Comparison of ENCODE assay signal across 8 cellular contexts in the genomic region with DNA sequence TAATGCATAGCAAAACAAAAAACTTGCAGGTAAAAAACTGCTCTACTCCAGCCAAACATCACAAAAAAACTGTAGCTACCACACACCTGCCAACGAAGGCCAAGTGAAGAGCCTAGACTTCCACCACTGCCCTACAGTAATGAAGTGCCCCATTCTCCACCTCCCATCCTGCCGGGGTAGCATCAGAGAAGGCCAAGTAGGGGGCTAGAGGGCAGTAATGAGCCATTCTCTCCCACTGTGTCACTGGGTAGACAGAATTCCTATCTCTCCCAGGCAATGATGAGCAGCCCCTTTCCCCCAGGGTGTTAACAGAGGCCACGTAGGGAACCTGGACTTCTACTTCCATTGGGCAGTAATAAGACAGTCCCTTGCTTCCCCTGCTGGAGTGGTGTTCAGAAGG. TPM values are rescaled to one million over a fixed set of nuclear protein-coding genes. Genes with fewer than 3 reads are reported as not detected.
DNase-seq lines count a peak whose midpoint lies in the region; ATAC-seq and TF ChIP-seq lines count a peak whose summit lies in the region.

No MANE protein-coding gene starts in this region.

- no peak overlapping the region for H2BK15ac ChIP-seq in mesenchymal stem cell (ENCODE audit: low read depth, poor library complexity, severe bottlenecking)

- H3K27ac Mint-ChIP-seq in chondrocyte (ENCODE audit: unreplicated experiment) = no peak overlapping the region
- no peak overlapping the region for H3K27ac Mint-ChIP-seq in activated T-helper 1 cell treated with anti-CD3 and anti-CD28 coated beads, Interleukin-12 subunit alpha, Interleukin-12 subunit beta, Interleukin-2, Interleukin-4 antibody, amounts not matched to agents 30 ng/mL and 10 ng/mL and 1 ng/mL, durations not matched to agents 14 hours and 24 hours and 36 hours

- peaks cover 23% of the 10 kb centered on the region for H3K36me3 Mint-ChIP-seq in chondrocyte (ENCODE audit: low read depth)
- H3K36me3 Mint-ChIP-seq in activated T-helper 1 cell treated with anti-CD3 and anti-CD28 coated beads, Interleukin-12 subunit alpha, Interleukin-12 subunit beta, Interleukin-2, Interleukin-4 antibody, amounts not matched to agents 30 ng/mL and 10 ng/mL and 1 ng/mL, durations not matched to agents 14 hours and 24 hours and 36 hours (ENCODE audit: low read depth) = peaks cover 54% of the 10 kb centered on the region

- H3K27me3 ChIP-seq in mesenchymal stem cell (ENCODE audit: control insufficient read depth in 1 of 2, insufficient read depth in 1 of 2, low read length in 2 of 2) = no peaks in the 10 kb centered on the region

- H3K4me3 ChIP-seq in GM12875 (ENCODE audit: low read depth, low read length) (no peak overlapping the region), mesenchymal stem cell (ENCODE audit: insufficient read depth in 1 of 2, low read depth in 1 of 2, low read length in 2 of 2) (no peak overlapping the region)

- no peak overlapping the region for H3K18ac ChIP-seq in mesenchymal stem cell (ENCODE audit: low read depth in 1 of 2, low read length in 2 of 2)

- H3K36me3 ChIP-seq in mesenchymal stem cell (ENCODE audit: control insufficient read depth in 1 of 2, insufficient read depth in 2 of 2, low read depth in 1 of 2, low read length in 2 of 2) = peaks cover 19 to 43% of the 10 kb centered on the region in 2 experiments

- H3K14ac ChIP-seq in mesenchymal stem cell (ENCODE audit: low read length in 2 of 2) = no peak overlapping the region

- TF ChIP-seq CTCF in C4-2B (conservative IDR thresholded peaks at IDR 0.05) (peak; percentile 49), GM12875 (IDR thresholded peaks at IDR 0.05; ENCODE audit: borderline replicate concordance, insufficient read depth, low read depth, low read length) (peak; percentile 67), chondrocyte (IDR thresholded peaks at IDR 0.05) (peak; percentile 60)

- peaks cover 9% of the 10 kb centered on the region for H3K9me3 ChIP-seq in mesenchymal stem cell (ENCODE audit: control insufficient read depth, low read length)

- no peak overlapping the region for H2BK12ac ChIP-seq in mesenchymal stem cell (ENCODE audit: low read length in 2 of 2)

- H3K27me3 Mint-ChIP-seq in chondrocyte (ENCODE audit: low read depth) = no peaks in the 10 kb centered on the region
- no peaks in the 10 kb centered on the region for H3K27me3 Mint-ChIP-seq in activated T-helper 1 cell treated with anti-CD3 and anti-CD28 coated beads, Interleukin-12 subunit alpha, Interleukin-12 subunit beta, Interleukin-2, Interleukin-4 antibody, amounts not matched to agents 30 ng/mL and 10 ng/mL and 1 ng/mL, durations not matched to agents 14 hours and 24 hours and 36 hours (ENCODE audit: insufficient read depth)

- intact Hi-C loops in activated T-helper 1 cell treated with anti-CD3 and anti-CD28 coated beads, Interleukin-12 subunit alpha, Interleukin-12 subunit beta, Interleukin-2, Interleukin-4 antibody, amounts not matched to agents 30 ng/mL and 10 ng/mL and 1 ng/mL, durations not matched to agents 14 hours and 24 hours and 36 hours (cut with micrococcal nuclease) = loop anchor here (2.0 kb wide), 1 partner anchor 173 kb away; no protein-coding TSS in a partner anchor

- no peak overlapping the region for H3K23ac ChIP-seq in mesenchymal stem cell (ENCODE audit: low read length in 2 of 2)

- peak overlapping the region; percentile 74 for H3K27ac ChIP-seq in C4-2B
- H3K27ac ChIP-seq in mesenchymal stem cell (ENCODE audit: low read length, poor library complexity, severe bottlenecking) = no peak overlapping the region

- WGBS in mesenchymal stem cell = 67% methylated on average over 1 of the region's 3 CpGs

- peak; percentile 16 for DNase-seq in NCI-H526 treated with DMSO at 0.1 percent for 48 hours (lab: John Stamatoyannopoulos, UW)
- DNase-seq in chondrocyte (ENCODE audit: low spot score) = no peak
- DNase-seq in mesenchymal stem cell = peak; percentile 58
- no peak for DNase-seq in retina
- no peak for DNase-seq in activated T-helper 1 cell treated with anti-CD3 and anti-CD28 coated beads, Interleukin-12 subunit alpha, Interleukin-12 subunit beta, Interleukin-2, Interleukin-4 antibody, amounts not matched to agents 30 ng/mL and 10 ng/mL and 1 ng/mL, durations not matched to agents 14 hours and 24 hours and 36 hours (ENCODE audit: low spot score)

- H2BK5ac ChIP-seq in mesenchymal stem cell (ENCODE audit: low read depth, low read length, poor library complexity, severe bottlenecking) = no peak overlapping the region

- peaks cover 2% of the 10 kb centered on the region for H3K4me1 Mint-ChIP-seq in chondrocyte (ENCODE audit: low read depth)
- H3K4me1 Mint-ChIP-seq in activated T-helper 1 cell treated with anti-CD3 and anti-CD28 coated beads, Interleukin-12 subunit alpha, Interleukin-12 subunit beta, Interleukin-2, Interleukin-4 antibody, amounts not matched to agents 30 ng/mL and 10 ng/mL and 1 ng/mL, durations not matched to agents 14 hours and 24 hours and 36 hours (ENCODE audit: low read depth) = peaks cover 21% of the 10 kb centered on the region

- H4K8ac ChIP-seq in mesenchymal stem cell (ENCODE audit: low read length) = no peak overlapping the region

- peaks cover 3% of the 10 kb centered on the region for H3K4me1 ChIP-seq in mesenchymal stem cell (ENCODE audit: control insufficient read depth, insufficient read depth, low read depth, low read length)

- no peak for ATAC-seq in HG02938 (IDR thresholded peaks at IDR 0.05; ENCODE audit: unreplicated experiment)

- no peak overlapping the region for H2BK120ac ChIP-seq in mesenchymal stem cell (ENCODE audit: low read depth, low read length)

- H3K9ac ChIP-seq in mesenchymal stem cell (ENCODE audit: low read length) = no peak overlapping the region

- H3K9me3 Mint-ChIP-seq in chondrocyte (ENCODE audit: low read depth) = peaks cover 18% of the 10 kb centered on the region
- peaks cover 18% of the 10 kb centered on the region for H3K9me3 Mint-ChIP-seq in activated T-helper 1 cell treated with anti-CD3 and anti-CD28 coated beads, Interleukin-12 subunit alpha, Interleukin-12 subunit beta, Interleukin-2, Interleukin-4 antibody, amounts not matched to agents 30 ng/mL and 10 ng/mL and 1 ng/mL, durations not matched to agents 14 hours and 24 hours and 36 hours

- H3K4me3 Mint-ChIP-seq in chondrocyte (ENCODE audit: unreplicated experiment) = no peak overlapping the region
- H3K4me3 Mint-ChIP-seq in activated T-helper 1 cell treated with anti-CD3 and anti-CD28 coated beads, Interleukin-12 subunit alpha, Interleukin-12 subunit beta, Interleukin-2, Interleukin-4 antibody, amounts not matched to agents 30 ng/mL and 10 ng/mL and 1 ng/mL, durations not matched to agents 14 hours and 24 hours and 36 hours = no peak overlapping the region

- H2AK5ac ChIP-seq in mesenchymal stem cell (ENCODE audit: low read length, severe bottlenecking) = no peak overlapping the region

- no peak overlapping the region for H3K4me2 ChIP-seq in mesenchymal stem cell (ENCODE audit: low read length, poor library complexity, severe bottlenecking)

- H3K79me1 ChIP-seq in mesenchymal stem cell (replicated peaks; ENCODE audit: low read length, poor library complexity, severe bottlenecking) = peaks cover 18% of the 10 kb centered on the region

- H4K91ac ChIP-seq in mesenchymal stem cell (ENCODE audit: low read length) = no peak overlapping the region

- no peak overlapping the region for H2AFZ ChIP-seq in mesenchymal stem cell (ENCODE audit: low read depth, low read length)

- no peak overlapping the region for H3K4ac ChIP-seq in mesenchymal stem cell (ENCODE audit: low read depth in 1 of 2, low read length in 2 of 2)

RNA-seq across cellular contexts. Expression of a gene that starts 9.5 kb away (rescaled TPM):
- total RNA-seq in chondrocyte = 49.8 to 55.8 TPM (median 55.0 TPM) in 3 replicates
- polyA plus RNA-seq in mesenchymal stem cell (2013, experiment 1 of 2) = 42.5 TPM
- polyA plus RNA-seq in mesenchymal stem cell (2013, experiment 2 of 2) = 45.2 TPM
- 37.5 and 38.3 TPM in 2 replicates for total RNA-seq in activated T-helper 1 cell treated with anti-CD3 and anti-CD28 coated beads, Interleukin-12 subunit alpha, Interleukin-12 subunit beta, Interleukin-2, Interleukin-4 antibody, amounts not matched to agents 30 ng/mL and 10 ng/mL and 1 ng/mL, durations not matched to agents 14 hours and 24 hours and 36 hours

RNA-seq across cellular contexts. Expression of a gene that starts 18.4 kb away (rescaled TPM):
- total RNA-seq in chondrocyte = 13.5 to 18.5 TPM (median 14.5 TPM) in 3 replicates
- polyA plus RNA-seq in mesenchymal stem cell (2013, experiment 1 of 2) = 39.2 TPM
- 42.8 TPM for polyA plus RNA-seq in mesenchymal stem cell (2013, experiment 2 of 2)
- 66.3 and 67.5 TPM in 2 replicates for total RNA-seq in activated T-helper 1 cell treated with anti-CD3 and anti-CD28 coated beads, Interleukin-12 subunit alpha, Interleukin-12 subunit beta, Interleukin-2, Interleukin-4 antibody, amounts not matched to agents 30 ng/mL and 10 ng/mL and 1 ng/mL, durations not matched to agents 14 hours and 24 hours and 36 hours

RNA-seq across cellular contexts. Expression of a gene that starts 28.2 kb away (rescaled TPM):
- 49.7 to 71.5 TPM (median 50.0 TPM) in 3 replicates for total RNA-seq in chondrocyte
- 26.4 TPM for polyA plus RNA-seq in mesenchymal stem cell (2013, experiment 1 of 2)
- 22.4 TPM for polyA plus RNA-seq in mesenchymal stem cell (2013, experiment 2 of 2)
- 76.9 and 79.7 TPM in 2 replicates for total RNA-seq in activated T-helper 1 cell treated with anti-CD3 and anti-CD28 coated beads, Interleukin-12 subunit alpha, Interleukin-12 subunit beta, Interleukin-2, Interleukin-4 antibody, amounts not matched to agents 30 ng/mL and 10 ng/mL and 1 ng/mL, durations not matched to agents 14 hours and 24 hours and 36 hours

Comparison
In these comparisons a context has a peak if more than half of its experiments do, and no peak if none do; other contexts are left out.
1. DNase-seq: peak in NCI-H526 treated with DMSO at 0.1 percent for 48 hours (single experiment) and mesenchymal stem cell (single experiment); none in chondrocyte (single experiment), retina (single experiment) and activated T-helper 1 cell treated with anti-CD3 and anti-CD28 coated beads, Interleukin-12 subunit alpha, Interleukin-12 subunit beta, Interleukin-2, Interleukin-4 antibody, amounts not matched to agents 30 ng/mL and 10 ng/mL and 1 ng/mL, durations not matched to agents 14 hours and 24 hours and 36 hours (single experiment).
2. Peak in every context shown above with its lines, with median percentiles within 50 percentile points of each other: CTCF ChIP-seq.